30 cellular contexts compared by ENCODE assay signal in the genomic region with DNA sequence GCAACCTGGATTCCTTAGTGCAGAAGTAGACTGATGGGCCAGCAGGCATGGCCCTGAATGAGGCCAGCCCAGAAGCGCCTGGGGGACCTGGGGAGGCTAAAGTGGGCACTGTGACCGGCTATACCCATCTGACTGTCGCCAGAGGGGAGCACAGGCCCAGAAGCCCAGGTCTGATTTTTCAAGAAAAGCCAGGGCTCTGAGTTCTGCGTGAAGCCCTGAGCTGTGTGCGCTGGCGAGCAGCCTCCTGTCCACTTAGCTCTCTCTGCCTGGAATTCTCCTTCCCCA.
"Had no signal": no experiment of that assay in that cellular context is flagged by ENCODE, and none has a peak within 500 bp of the region (broad histone marks: within the 10 kb centered on the region; RNA-seq: fewer than 3 reads in every experiment).

No MANE protein-coding gene starts in this region.

- H3K27ac ChIP-seq: Peyer's patch, WERI-Rb-1 had no signal

- ATAC-seq: activated CD8-positive, alpha-beta memory T cell treated with anti-CD3 and anti-CD28 coated beads, Interleukin-2, amount 10 ng/mL, durations not matched to agents 7 days and 5 days had no signal

- H3K4me3 Mint-ChIP-seq: activated CD4-positive, alpha-beta memory T cell treated with anti-CD3 and anti-CD28 coated beads, Interleukin-2, amount 10 ng/mL, durations not matched to agents 7 days and 5 days; activated CD8-positive, alpha-beta memory T cell treated with anti-CD3 and anti-CD28 coated beads, Interleukin-2, amount 10 ng/mL, durations not matched to agents 7 days and 5 days; activated naive CD4-positive, alpha-beta T cell treated with anti-CD3 and anti-CD28 coated beads, Interleukin-2, amount 10 ng/mL, durations not matched to agents 7 days and 5 days; brain had no signal

- H3K4me1 ChIP-seq: Peyer's patch had no signal

- H3K9me3 ChIP-seq: Peyer's patch had no signal

- H3K27me3 Mint-ChIP-seq: activated CD4-positive, alpha-beta memory T cell treated with anti-CD3 and anti-CD28 coated beads, Interleukin-2, amount 10 ng/mL, durations not matched to agents 7 days and 5 days; activated CD8-positive, alpha-beta memory T cell treated with anti-CD3 and anti-CD28 coated beads, Interleukin-2, amount 10 ng/mL, durations not matched to agents 7 days and 5 days; activated naive CD4-positive, alpha-beta T cell treated with anti-CD3 and anti-CD28 coated beads, Interleukin-2, amount 10 ng/mL, durations not matched to agents 7 days and 5 days had no signal

- DNase-seq: activated CD4-positive, alpha-beta memory T cell treated with anti-CD3 and anti-CD28 coated beads, Interleukin-2, amount 10 ng/mL, durations not matched to agents 7 days and 5 days; activated CD4-positive, alpha-beta T cell treated with anti-CD3 and anti-CD28 coated beads for 1 hour; activated CD4-positive, alpha-beta T cell treated with anti-CD3 and anti-CD28 coated beads for 48 hours; activated CD4-positive, CD25-positive, alpha-beta regulatory T cell; activated CD8-positive, alpha-beta memory T cell treated with anti-CD3 and anti-CD28 coated beads for 24 hours; activated CD8-positive, alpha-beta memory T cell treated with anti-CD3 and anti-CD28 coated beads, Interleukin-2, amount 10 ng/mL, durations not matched to agents 7 days and 5 days; activated gamma-delta T cell; activated naive CD4-positive, alpha-beta T cell treated with anti-CD3 and anti-CD28 coated beads, Interleukin-2, amount 10 ng/mL, durations not matched to agents 7 days and 5 days; anterior cingulate cortex; caudate nucleus; cerebellar nuclear complex; Karpas-422; KBM-7; NCI-H1105; NCI-H1417 treated with DMSO at 0.1 percent for 48 hours; NCI-H187 treated with DMSO at 0.1 percent for 48 hours; NCI-H2081 treated with DMSO at 0.1 percent for 48 hours; NCI-H345; NCI-H524 treated with DMSO at 0.1 percent for 48 hours; Peyer's patch; Right ventricle myocardium superior; RPMI8226; SW 1271; T-helper 1 cell; T-helper 2 cell; T1000; WERI-Rb-1 had no signal

- H3K27me3 ChIP-seq: Peyer's patch had no signal

- FAIRE-seq: bronchial epithelial cell had no signal

- H3K36me3 Mint-ChIP-seq: activated CD8-positive, alpha-beta memory T cell treated with anti-CD3 and anti-CD28 coated beads, Interleukin-2, amount 10 ng/mL, durations not matched to agents 7 days and 5 days; activated naive CD4-positive, alpha-beta T cell treated with anti-CD3 and anti-CD28 coated beads, Interleukin-2, amount 10 ng/mL, durations not matched to agents 7 days and 5 days; brain had no signal

- H3K36me3 ChIP-seq: Peyer's patch, WERI-Rb-1 had no signal

- H3K27ac Mint-ChIP-seq: activated CD4-positive, alpha-beta memory T cell treated with anti-CD3 and anti-CD28 coated beads, Interleukin-2, amount 10 ng/mL, durations not matched to agents 7 days and 5 days; activated CD8-positive, alpha-beta memory T cell treated with anti-CD3 and anti-CD28 coated beads, Interleukin-2, amount 10 ng/mL, durations not matched to agents 7 days and 5 days; activated naive CD4-positive, alpha-beta T cell treated with anti-CD3 and anti-CD28 coated beads, Interleukin-2, amount 10 ng/mL, durations not matched to agents 7 days and 5 days; activated T-helper 2 cell treated with anti-CD3 and anti-CD28 coated beads, Interferon-gamma antibody, Interleukin-2, Interleukin-4, amounts not matched to agents 10 μg/mL and 5 μg/mL and 100 μg/mL, durations not matched to agents 14 hours and 24 hours and 36 hours; brain had no signal

- H3K9me3 Mint-ChIP-seq: activated CD4-positive, alpha-beta memory T cell treated with anti-CD3 and anti-CD28 coated beads, Interleukin-2, amount 10 ng/mL, durations not matched to agents 7 days and 5 days; activated naive CD4-positive, alpha-beta T cell treated with anti-CD3 and anti-CD28 coated beads, Interleukin-2, amount 10 ng/mL, durations not matched to agents 7 days and 5 days; activated T-helper 2 cell treated with anti-CD3 and anti-CD28 coated beads, Interferon-gamma antibody, Interleukin-2, Interleukin-4, amounts not matched to agents 10 μg/mL and 5 μg/mL and 100 μg/mL, durations not matched to agents 14 hours and 24 hours and 36 hours; brain had no signal

- H3K4me3 ChIP-seq: Peyer's patch had no signal

- H3K4me1 Mint-ChIP-seq: activated CD4-positive, alpha-beta memory T cell treated with anti-CD3 and anti-CD28 coated beads, Interleukin-2, amount 10 ng/mL, durations not matched to agents 7 days and 5 days; activated CD8-positive, alpha-beta memory T cell treated with anti-CD3 and anti-CD28 coated beads, Interleukin-2, amount 10 ng/mL, durations not matched to agents 7 days and 5 days; activated naive CD4-positive, alpha-beta T cell treated with anti-CD3 and anti-CD28 coated beads, Interleukin-2, amount 10 ng/mL, durations not matched to agents 7 days and 5 days; brain had no signal
